8 cellular contexts compared by ENCODE assay signal in genomic region chr10:58781873-58782488, GRCh38.
A peak's percentile ranks its signal among the peaks of the same experiment; 100 is the strongest.
DNase-seq lines count a peak whose midpoint lies in the region; ATAC-seq, FAIRE-seq and TF ChIP-seq lines count a peak whose summit lies in the region.

No MANE protein-coding gene starts in this region.

- no peak overlapping the region for H3K14ac ChIP-seq in trophoblast cell (ENCODE audit: low read length)

- H3K27me3 ChIP-seq in cardiac muscle cell, result no peaks in the 10 kb centered on the region
- H3K27me3 ChIP-seq in fibroblast of lung (ENCODE audit: control insufficient read depth, insufficient read depth, low read length), result no peaks in the 10 kb centered on the region
- H3K27me3 ChIP-seq in trophoblast cell (ENCODE audit: insufficient read depth, low read length), result no peaks in the 10 kb centered on the region

- H3K9ac ChIP-seq in fibroblast of lung (ENCODE audit: insufficient read depth, low read length) (no peak overlapping the region), trophoblast cell (ENCODE audit: low read length) (no peak overlapping the region)

- ATAC-seq in HG03442 (IDR thresholded peaks at IDR 0.05; ENCODE audit: unreplicated experiment), result peak; percentile 63
- no peak for ATAC-seq in GM19455 (IDR thresholded peaks at IDR 0.05; ENCODE audit: unreplicated experiment)

- DNase-seq in cardiac muscle cell (ENCODE audit: low read depth in 1 of 2, low spot score in 1 of 2), result peak; percentile 52 to 63
- DNase-seq in cardiac septum (ENCODE audit: low spot score), result no peak
- DNase-seq in RCC 7860 (ENCODE audit: low spot score), result peak; percentile 27
- peak; percentile 40 to 65 for DNase-seq in fibroblast of lung (ENCODE audit: low read depth in 2 of 2)
- DNase-seq in trophoblast cell, result peak; percentile 20 to 87
- no peak for DNase-seq in stimulated activated CD4-positive, alpha-beta T cell treated with anti-CD3 and anti-CD28 coated beads, Interleukin-15, amount 100 ng/mL, for 24 hours

- no peak overlapping the region for H3K18ac ChIP-seq in trophoblast cell (ENCODE audit: low read length)

- TF ChIP-seq CTCF in cardiac muscle cell (IDR thresholded peaks at IDR 0.05; ENCODE audit: low read depth, low read length) (peak; percentile 46), fibroblast of lung (conservative IDR thresholded peaks at IDR 0.05 in 1 of 2, IDR thresholded peaks at IDR 0.05 in 1 of 2; ENCODE audit: low read depth in 1 of 2, low read length in 2 of 2) (peak; percentile 42 to 54)

- no CpG with 5 or more reads among the region's 5 CpGs for WGBS in trophoblast cell (ENCODE audit: extremely low coverage, insufficient coverage, insufficient read length)

- H3K23ac ChIP-seq in trophoblast cell (ENCODE audit: low read length), result no peak overlapping the region

- H3K27ac ChIP-seq in cardiac muscle cell (peak overlapping the region; percentile 52), fibroblast of lung (ENCODE audit: insufficient read depth, low read length) (no peak overlapping the region), trophoblast cell (ENCODE audit: low read depth, low read length) (no peak overlapping the region)

- H2AFZ ChIP-seq in fibroblast of lung (ENCODE audit: low read length), result no peak overlapping the region
- no peak overlapping the region for H2AFZ ChIP-seq in trophoblast cell (ENCODE audit: insufficient read depth, low read length, poor library complexity)

- H3K36me3 ChIP-seq in cardiac muscle cell, result no peaks in the 10 kb centered on the region
- no peaks in the 10 kb centered on the region for H3K36me3 ChIP-seq in fibroblast of lung (ENCODE audit: control insufficient read depth, insufficient read depth, low read length)
- no peaks in the 10 kb centered on the region for H3K36me3 ChIP-seq in trophoblast cell (ENCODE audit: control insufficient read depth in 1 of 2, insufficient read depth in 2 of 2, low read length in 2 of 2)

- H3K9me3 ChIP-seq in cardiac muscle cell (ENCODE audit: low read depth) (no peaks in the 10 kb centered on the region), fibroblast of lung (ENCODE audit: control insufficient read depth, insufficient read depth, low read depth, low read length) (no peaks in the 10 kb centered on the region), trophoblast cell (ENCODE audit: insufficient read depth, low read depth, low read length) (no peaks in the 10 kb centered on the region)

- H3K4me2 ChIP-seq in fibroblast of lung (ENCODE audit: extremely low read depth, insufficient read depth, low read length) (no peak overlapping the region), trophoblast cell (ENCODE audit: low read length) (no peak overlapping the region)

- H3K4me1 ChIP-seq in cardiac muscle cell (ENCODE audit: low read depth) (peaks cover 17% of the 10 kb centered on the region), fibroblast of lung (ENCODE audit: control insufficient read depth, extremely low read depth, insufficient read depth, low read length) (peaks cover 5% of the 10 kb centered on the region), trophoblast cell (ENCODE audit: control insufficient read depth in 1 of 2, insufficient read depth in 2 of 2, low read length in 2 of 2) (no peaks in the 10 kb centered on the region)

- no peak overlapping the region for H4K12ac ChIP-seq in trophoblast cell (ENCODE audit: low read depth, low read length)

- no peak overlapping the region for H3K4me3 ChIP-seq in cardiac muscle cell
- no peak overlapping the region for H3K4me3 ChIP-seq in fibroblast of lung (replicated peaks in 1 of 4; ENCODE audit: control extremely low read depth in 1 of 4, insufficient read depth in 1 of 4, low read depth in 3 of 4, low read length in 4 of 4)
- H3K4me3 ChIP-seq in trophoblast cell (ENCODE audit: low read depth, low read length), result no peak overlapping the region

- H3K4ac ChIP-seq in trophoblast cell (ENCODE audit: low read depth, low read length), result no peak overlapping the region

- intact Hi-C loops in cardiac septum (cut with DNase I), result loop anchor here (5.0 to 10.0 kb wide), 3 partner anchors 170 to 453 kb away; no protein-coding TSS in a partner anchor

- H4K20me1 ChIP-seq in fibroblast of lung (ENCODE audit: control insufficient read depth, extremely low read depth, insufficient read depth, low read length), result no peaks in the 10 kb centered on the region

- no peak overlapping the region for H2AK5ac ChIP-seq in trophoblast cell (ENCODE audit: low read length)

- no peak overlapping the region for H2BK120ac ChIP-seq in trophoblast cell (ENCODE audit: insufficient read depth, low read length, poor library complexity)

- H4K91ac ChIP-seq in trophoblast cell (ENCODE audit: low read depth, low read length), result no peak overlapping the region

- FAIRE-seq in RCC 7860 (lab: Jason Lieb, UNC), result peak; percentile 84

- no peak overlapping the region for H2BK5ac ChIP-seq in trophoblast cell (ENCODE audit: low read depth, low read length, poor library complexity)

- H3K79me1 ChIP-seq in trophoblast cell (ENCODE audit: low read length), result no peaks in the 10 kb centered on the region

- H3K79me2 ChIP-seq in fibroblast of lung (ENCODE audit: control insufficient read depth, insufficient read depth, low read length), result no peaks in the 10 kb centered on the region
- H3K79me2 ChIP-seq in trophoblast cell (ENCODE audit: control insufficient read depth, insufficient read depth, low read length, poor library complexity), result no peaks in the 10 kb centered on the region

- no peak overlapping the region for H4K8ac ChIP-seq in trophoblast cell (ENCODE audit: low read depth, low read length)

- H2BK12ac ChIP-seq in trophoblast cell (ENCODE audit: low read length), result no peak overlapping the region

Comparison
In these comparisons a context has a peak if more than half of its experiments do, and no peak if none do; other contexts are left out.
1. DNase-seq: peak in cardiac muscle cell (2 of 2), RCC 7860 (single experiment), fibroblast of lung (2 of 2) and trophoblast cell (2 of 2); none in cardiac septum (single experiment) and stimulated activated CD4-positive, alpha-beta T cell treated with anti-CD3 and anti-CD28 coated beads, Interleukin-15, amount 100 ng/mL, for 24 hours (single experiment).